ENCODE assay signal across 13 cellular contexts in the genomic region with DNA sequence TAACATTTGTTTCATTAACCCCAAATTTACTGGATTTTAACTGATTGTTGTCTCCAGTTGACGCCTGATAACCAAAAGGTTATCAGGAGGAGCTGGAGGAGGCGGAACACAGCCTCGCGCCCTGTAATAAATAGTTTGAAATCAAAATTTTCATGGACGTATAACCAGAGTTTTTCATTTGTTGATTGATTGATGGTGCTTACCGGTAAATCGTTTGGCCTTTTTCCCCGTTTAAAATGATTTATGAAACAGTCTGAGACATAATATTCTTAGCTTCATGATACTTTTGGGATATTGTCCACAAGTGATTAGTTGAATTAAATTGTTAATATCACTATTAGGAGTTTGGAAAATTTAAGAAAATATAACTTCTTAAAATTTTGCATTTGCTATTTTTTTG. TPM values are rescaled to one million over a fixed set of nuclear protein-coding genes. Genes with fewer than 3 reads are reported as not detected.
DNase-seq lines count a peak whose midpoint lies in the region; ATAC-seq, FAIRE-seq and TF ChIP-seq lines count a peak whose summit lies in the region.
"Had no signal": no experiment of that assay in that cellular context is flagged by ENCODE, and none has a peak within 500 bp of the region (broad histone marks: within the 10 kb centered on the region; RNA-seq: fewer than 3 reads in every experiment).

No MANE protein-coding gene starts in this region.

- H3K36me3 ChIP-seq in GM23338 (ENCODE audit: insufficient read depth) (no peaks in the 10 kb centered on the region), brain microvascular endothelial cell (replicated peaks) (no peaks in the 10 kb centered on the region), muscle layer of duodenum (ENCODE audit: control insufficient read depth in 1 of 2, insufficient read depth in 2 of 2, low read length in 2 of 2) (no peaks in the 10 kb centered on the region)

- H3K4me1 ChIP-seq in A549, result peaks cover 17% of the 10 kb centered on the region
- peaks cover 16% of the 10 kb centered on the region for H3K4me1 ChIP-seq in GM23338 (ENCODE audit: insufficient read depth)
- H3K4me1 ChIP-seq in muscle layer of duodenum (ENCODE audit: control insufficient read depth in 1 of 2, insufficient read depth in 2 of 2, low read length in 2 of 2), result peaks cover 5 to 12% of the 10 kb centered on the region in 2 donors

- no peak for TF ChIP-seq POLR2A in A549 (IDR thresholded peaks at IDR 0.05; ENCODE audit: low read length)

- CTCF ChIA-PET in A549 (lab: Yijun Ruan, JAX), result interaction anchor here (0.6 to 3.0 kb wide), 5 partner anchors 14 to 1523 kb away, joined by 3 to 13 read pairs (median 4); no protein-coding TSS in a partner anchor

- peak overlapping the region; percentile 44 to 93; a peak in 3 of 6 replicates for H3K27ac ChIP-seq in A549
- no peak overlapping the region for H3K27ac ChIP-seq in GM23338 (ENCODE audit: low read depth)
- peak overlapping the region; percentile 87 for H3K27ac ChIP-seq in brain microvascular endothelial cell
- peak overlapping the region; percentile 93 for H3K27ac ChIP-seq in muscle layer of duodenum (ENCODE audit: low read length)

- H3K9me3 ChIP-seq in A549 (no peaks in the 10 kb centered on the region), muscle layer of duodenum (ENCODE audit: control insufficient read depth in 1 of 2, low read length in 2 of 2) (no peaks in the 10 kb centered on the region)

- H3K9me2 ChIP-seq in GM23338 (ENCODE audit: insufficient read depth), result no peaks in the 10 kb centered on the region

- H3F3A ChIP-seq in GM23338 (replicated peaks; ENCODE audit: low read depth), result peaks cover 3% of the 10 kb centered on the region; the same call in 1 of the 2 replicates

- TF ChIP-seq EP300 in A549 (IDR thresholded peaks at IDR 0.05), result no peak

- no peak for FAIRE-seq in A549 (lab: Jason Lieb, UNC)

- ATAC-seq in A549 (no peak), GM23338 (no peak)

- H3K27ac Mint-ChIP-seq in GM23338, result no peak overlapping the region

- no peaks in the 10 kb centered on the region for H3K9me3 Mint-ChIP-seq in GM23338
- H3K9me3 Mint-ChIP-seq: CD4-positive, alpha-beta memory T cell; dendritic cell treated with granulocyte-macrophage colony-stimulating factor and Interleukin-4, amounts not matched to agents 40 ng/mL and 50 ng/mL, for 4 days had no signal

- peaks cover 10% of the 10 kb centered on the region; the same call in 1 of the 2 replicates for H4K20me1 ChIP-seq in GM23338 (replicated peaks; ENCODE audit: insufficient read depth)

- TF ChIP-seq CTCF in A549 (IDR thresholded peaks at IDR 0.05), result no peak
- no peak for TF ChIP-seq CTCF in GM23338 (conservative IDR thresholded peaks at IDR 0.05; ENCODE audit: low read depth in 2 of 2)
- no peak for TF ChIP-seq CTCF in brain microvascular endothelial cell (IDR thresholded peaks at IDR 0.05; ENCODE audit: low read depth, low read length, missing control alignments)

- in situ Hi-C loops in brain microvascular endothelial cell (cut with HindIII; ENCODE audit: low pct_ligation_motif_present, low sequenced_read_pairs), result no loop called here

- WGBS in A549 (ENCODE audit: missing lambda C conversion rate), result 91% methylated on average over 8 of the region's 8 CpGs

- POLR2A ChIA-PET in A549 (lab: Yijun Ruan, JAX), result interaction anchor here (0.6 to 2.8 kb wide), 2 partner anchors 63 to 1117 kb away, joined by 4 to 21 read pairs; a partner anchor contains a TSS

- H3K4me2 ChIP-seq in A549 (peak overlapping the region; percentile 97), GM23338 (peak overlapping the region; percentile 77; the same call in 1 of the 2 replicates)

- TF ChIP-seq RAD21 in A549 (conservative IDR thresholded peaks at IDR 0.05 in 1 of 2, IDR thresholded peaks at IDR 0.05 in 1 of 2), result no peak

- no peaks in the 10 kb centered on the region for H3K36me3 Mint-ChIP-seq in GM23338 (ENCODE audit: low read depth)

- peaks cover 58% of the 10 kb centered on the region for H3K79me2 ChIP-seq in GM23338 (replicated peaks; ENCODE audit: insufficient read depth)

- H3K27me3 ChIP-seq in GM23338 (ENCODE audit: insufficient read depth) (no peaks in the 10 kb centered on the region), brain microvascular endothelial cell (replicated peaks) (no peaks in the 10 kb centered on the region), muscle layer of duodenum (ENCODE audit: low read depth, low read length) (no peaks in the 10 kb centered on the region)

- H3K4me3 Mint-ChIP-seq in GM23338, result no peak overlapping the region

- H2AFZ ChIP-seq in GM23338, result no peak overlapping the region

- no peaks in the 10 kb centered on the region for H3K27me3 Mint-ChIP-seq in GM23338 (ENCODE audit: insufficient read depth, low read depth, poor library complexity)
- H3K27me3 Mint-ChIP-seq: CD4-positive, alpha-beta memory T cell; dendritic cell treated with granulocyte-macrophage colony-stimulating factor and Interleukin-4, amounts not matched to agents 40 ng/mL and 50 ng/mL, for 4 days had no signal

- H3K4me3 ChIP-seq in A549 (peak overlapping the region; percentile 89; the same call in 2 of the 3 replicates), GM23338 (no peak overlapping the region), brain microvascular endothelial cell (ENCODE audit: low read depth, low read length) (no peak overlapping the region), muscle layer of duodenum (ENCODE audit: low read depth in 1 of 2, low read length in 2 of 2) (no peak overlapping the region)

- DNase-seq in A549 (ENCODE audit: low read depth in 1 of 2, low spot score in 1 of 2) (no peak), GM23338 (ENCODE audit: low spot score) (no peak), brain microvascular endothelial cell (no peak), DMS53 (lab: John Stamatoyannopoulos, UW) (no peak), RPMI8226 (no peak), SIG-M5 (lab: John Stamatoyannopoulos, UW) (no peak)
- DNase-seq in activated CD8-positive, alpha-beta memory T cell treated with anti-CD3 and anti-CD28 coated beads, Interleukin-2, amount 50 U/mL, for 48 hours, result no peak
- DNase-seq: CD4-positive, alpha-beta memory T cell; hypothalamus; NK-92 treated with Interleukin-12 subunit alpha and Interleukin-12 subunit beta, amount 100 ng/mL, for 24 hours; T1000 had no signal

- peaks cover 15% of the 10 kb centered on the region for H3K4me1 Mint-ChIP-seq in GM23338

TF ChIP-seq in A549, 52 proteins besides CTCF, POLR2A, EP300 and RAD21 (continues in another document):
- TF ChIP-seq, protein P1, sequence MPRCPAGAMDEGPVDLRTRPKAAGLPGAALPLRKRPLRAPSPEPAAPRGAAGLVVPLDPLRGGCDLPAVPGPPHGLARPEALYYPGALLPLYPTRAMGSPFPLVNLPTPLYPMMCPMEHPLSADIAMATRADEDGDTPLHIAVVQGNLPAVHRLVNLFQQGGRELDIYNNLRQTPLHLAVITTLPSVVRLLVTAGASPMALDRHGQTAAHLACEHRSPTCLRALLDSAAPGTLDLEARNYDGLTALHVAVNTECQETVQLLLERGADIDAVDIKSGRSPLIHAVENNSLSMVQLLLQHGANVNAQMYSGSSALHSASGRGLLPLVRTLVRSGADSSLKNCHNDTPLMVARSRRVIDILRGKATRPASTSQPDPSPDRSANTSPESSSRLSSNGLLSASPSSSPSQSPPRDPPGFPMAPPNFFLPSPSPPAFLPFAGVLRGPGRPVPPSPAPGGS (IDR thresholded peaks at IDR 0.05), result no peak
- no peak for TF ChIP-seq EHF (CRISPR knock-in tag; IDR thresholded peaks at IDR 0.05)
- TF ChIP-seq JUNB (IDR thresholded peaks at IDR 0.05), result no peak
- no peak for TF ChIP-seq MAFK (IDR thresholded peaks at IDR 0.05; ENCODE audit: partially characterized antibody)
- TF ChIP-seq, protein P2, sequence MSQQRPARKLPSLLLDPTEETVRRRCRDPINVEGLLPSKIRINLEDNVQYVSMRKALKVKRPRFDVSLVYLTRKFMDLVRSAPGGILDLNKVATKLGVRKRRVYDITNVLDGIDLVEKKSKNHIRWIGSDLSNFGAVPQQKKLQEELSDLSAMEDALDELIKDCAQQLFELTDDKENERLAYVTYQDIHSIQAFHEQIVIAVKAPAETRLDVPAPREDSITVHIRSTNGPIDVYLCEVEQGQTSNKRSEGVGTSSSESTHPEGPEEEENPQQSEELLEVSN (IDR thresholded peaks at IDR 0.05; ENCODE audit: borderline replicate concordance, low read depth), result no peak
- TF ChIP-seq ZFP36 (IDR thresholded peaks at IDR 0.05; ENCODE audit: borderline replicate concordance, partially characterized antibody), result no peak

TF ChIP-seq in GM23338, 12 proteins besides CTCF, POLR2A, EP300 and RAD21 (continues in another document):
- TF ChIP-seq NANOG (IDR thresholded peaks at IDR 0.05; ENCODE audit: borderline replicate concordance) (no peak), STAT1 (IDR thresholded peaks at IDR 0.05; ENCODE audit: unreplicated experiment) (no peak), CREB1 (CRISPR knock-in tag; IDR thresholded peaks at IDR 0.05; ENCODE audit: low read depth) (no peak), EZH2phosphoT487 (IDR thresholded peaks at IDR 0.05; ENCODE audit: unreplicated experiment) (no peak), EZH2 (IDR thresholded peaks at IDR 0.05; ENCODE audit: low read depth, unreplicated experiment) (no peak), ZNF114 (CRISPR knock-in tag; IDR thresholded peaks at IDR 0.05) (no peak), JUNB (IDR thresholded peaks at IDR 0.05; ENCODE audit: unreplicated experiment) (no peak), POLR2AphosphoS5 (IDR thresholded peaks at IDR 0.05; ENCODE audit: low read depth) (no peak), ZNF331 (CRISPR knock-in tag; IDR thresholded peaks at IDR 0.05; ENCODE audit: low read depth) (no peak)
- TF ChIP-seq, protein P3, sequence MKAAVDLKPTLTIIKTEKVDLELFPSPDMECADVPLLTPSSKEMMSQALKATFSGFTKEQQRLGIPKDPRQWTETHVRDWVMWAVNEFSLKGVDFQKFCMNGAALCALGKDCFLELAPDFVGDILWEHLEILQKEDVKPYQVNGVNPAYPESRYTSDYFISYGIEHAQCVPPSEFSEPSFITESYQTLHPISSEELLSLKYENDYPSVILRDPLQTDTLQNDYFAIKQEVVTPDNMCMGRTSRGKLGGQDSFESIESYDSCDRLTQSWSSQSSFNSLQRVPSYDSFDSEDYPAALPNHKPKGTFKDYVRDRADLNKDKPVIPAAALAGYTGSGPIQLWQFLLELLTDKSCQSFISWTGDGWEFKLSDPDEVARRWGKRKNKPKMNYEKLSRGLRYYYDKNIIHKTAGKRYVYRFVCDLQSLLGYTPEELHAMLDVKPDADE (IDR thresholded peaks at IDR 0.05), result no peak

RNA-seq across cellular contexts. Expression of a gene that starts 1.7 kb away (rescaled TPM):
- polyA plus RNA-seq in A549 (2011; rRNA removed) (53.8 and 71.7 TPM in 2 replicates), A549 (2017; fragmentation: RNase III; extraction: RNeasy Plus Mini Kit Qiagen cat#74134 plus additional on column Dnase treatment) (21.7 to 23.1 TPM (median 22.0 TPM) in 3 replicates), GM23338 (2016; fragmentation: Nextera tagmentation; extraction: Ambion mirVana) (11.8 and 13.7 TPM in 2 replicates)
- polyA plus RNA-seq in A549 (2012; cell fraction: cytosol; rRNA removed), result 10.1 and 12.5 TPM in 2 replicates
- 12.2 and 20.2 TPM in 2 replicates for polyA plus RNA-seq in A549 (2012; cell fraction: nucleus; rRNA removed)
- 138 and 140 TPM in 2 replicates for polyA minus RNA-seq in A549 (2011; rRNA and poly(A)+ RNA removed)
- 50.7 and 66.5 TPM in 2 replicates for total RNA-seq in GM23338 (2014; rRNA removed; shearing (Covaris generic))
